ENCODE assay signal across 30 cellular contexts in the genomic region with DNA sequence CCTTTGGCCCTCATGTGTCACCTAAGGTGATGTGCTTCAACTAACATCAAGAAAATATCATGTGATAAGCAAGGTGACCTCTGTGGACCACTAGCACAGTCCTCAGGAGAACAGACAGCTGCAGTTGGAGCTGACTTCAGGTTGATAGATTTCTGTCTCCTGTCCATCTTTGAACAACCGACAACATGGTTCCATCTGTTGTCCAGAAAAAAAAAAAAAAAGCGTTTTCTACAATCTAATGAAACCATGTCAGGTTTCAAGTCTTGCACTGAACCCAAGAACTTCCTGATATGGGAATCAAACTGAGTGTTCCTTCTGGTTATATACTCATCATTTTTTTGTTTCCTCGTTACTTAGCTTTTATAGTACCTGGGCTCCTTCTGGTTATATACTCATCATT.
A peak's percentile ranks its signal among the peaks of the same experiment; 100 is the strongest.
DNase-seq lines count a peak whose midpoint lies in the region; ATAC-seq, FAIRE-seq and TF ChIP-seq lines count a peak whose summit lies in the region.
"Had no signal": no experiment of that assay in that cellular context is flagged by ENCODE, and none has a peak within 500 bp of the region (broad histone marks: within the 10 kb centered on the region; RNA-seq: fewer than 3 reads in every experiment).

No MANE protein-coding gene starts in this region.

- ATAC-seq in SK-N-SH treated with all-trans-retinoic acid at 6 μM for 48 hours (no peak), thoracic aorta (ENCODE audit: insufficient number of reproducible peaks, low FRiP score, low read depth) (no peak), GM18858 (IDR thresholded peaks at IDR 0.05; ENCODE audit: unreplicated experiment) (no peak), psoas muscle (no peak)
- ATAC-seq: activated CD8-positive, alpha-beta T cell treated with anti-CD3 and anti-CD28 coated beads for 36 hours; K562; naive thymus-derived CD8-positive, alpha-beta T cell; stimulated activated naive B cell treated with anti-CD40 and anti-IgM and Interleukin-4, amounts not matched to agents 10 μg/mL and 1 μg/mL and 100 μg/mL, for 72 hours had no signal

- H3K4me2 ChIP-seq in SK-N-SH, result peak overlapping the region; percentile 69; the same call in 1 of the 2 replicates
- H3K4me2 ChIP-seq in keratinocyte (ENCODE audit: control insufficient read depth, extremely low read depth, insufficient read depth, low read depth, low read length), result peak overlapping the region; percentile 34

- no peaks in the 10 kb centered on the region for H3K9me3 Mint-ChIP-seq in nephron progenitor cell
- H3K9me3 Mint-ChIP-seq: activated CD8-positive, alpha-beta T cell treated with anti-CD3 and anti-CD28 coated beads for 36 hours; activated naive CD4-positive, alpha-beta T cell treated with anti-CD3 and anti-CD28 coated beads, Interleukin-2, amount 10 ng/mL, durations not matched to agents 7 days and 5 days; activated T-helper 17 cell treated with anti-CD3 and anti-CD28 coated beads, Interleukin-2, amount 50 U/mL, for 72 hours; naive thymus-derived CD8-positive, alpha-beta T cell; stimulated activated naive B cell treated with anti-CD40 and anti-IgM and Interleukin-4, amounts not matched to agents 10 μg/mL and 1 μg/mL and 100 μg/mL, for 72 hours; T-helper 2 cell treated with Interferon-gamma antibody and Interleukin-4, amounts not matched to agents 5 μg/mL and 100 μg/mL, for 36 hours had no signal

- no peaks in the 10 kb centered on the region for H3K79me2 ChIP-seq in SK-N-SH (ENCODE audit: insufficient read depth)
- peaks cover 2% of the 10 kb centered on the region for H3K79me2 ChIP-seq in keratinocyte (ENCODE audit: control insufficient read depth, insufficient read depth, low read length)

- peaks cover 16% of the 10 kb centered on the region for H3K4me1 Mint-ChIP-seq in nephron progenitor cell
- H3K4me1 Mint-ChIP-seq: activated naive CD4-positive, alpha-beta T cell treated with anti-CD3 and anti-CD28 coated beads, Interleukin-2, amount 10 ng/mL, durations not matched to agents 7 days and 5 days; activated T-helper 17 cell treated with anti-CD3 and anti-CD28 coated beads, Interleukin-2, amount 50 U/mL, for 72 hours; naive thymus-derived CD8-positive, alpha-beta T cell; stimulated activated naive B cell treated with anti-CD40 and anti-IgM and Interleukin-4, amounts not matched to agents 10 μg/mL and 1 μg/mL and 100 μg/mL, for 72 hours had no signal

- H3K4me1 ChIP-seq in SK-N-SH (ENCODE audit: control insufficient read depth in 1 of 2, insufficient read depth in 2 of 2, low read depth in 1 of 2, low read length in 1 of 2) (peaks cover 0 to 38% of the 10 kb centered on the region in 2 experiments; a peak in 1 of 4 replicates), ascending aorta (peaks cover 6 to 36% of the 10 kb centered on the region in 2 donors), keratinocyte (ENCODE audit: control insufficient read depth, extremely low read depth, insufficient read depth, low read length) (peaks cover 38% of the 10 kb centered on the region), thoracic aorta (ENCODE audit: control insufficient read depth in 1 of 2, low read depth in 2 of 2) (peaks cover 29 to 66% of the 10 kb centered on the region in 2 donors), psoas muscle (no peaks in the 10 kb centered on the region)

- no peak for TF ChIP-seq EP300 in SK-N-SH (IDR thresholded peaks at IDR 0.05; ENCODE audit: borderline replicate concordance in 1 of 2, low read depth in 1 of 2, low read length in 1 of 2)

- POLR2A ChIA-PET in SK-N-SH (lab: Yijun Ruan, JAX), result no interaction called here

- H3K4me3 ChIP-seq in SK-N-SH (ENCODE audit: low read depth in 2 of 2, low read length in 1 of 2) (no peak overlapping the region; a peak in 1 of 4 replicates), ascending aorta (no peak overlapping the region), keratinocyte (ENCODE audit: control insufficient read depth in 2 of 3, extremely low read depth in 1 of 3, insufficient read depth in 2 of 3, low read depth in 1 of 3, low read length in 3 of 3) (no peak overlapping the region), thoracic aorta (no peak overlapping the region), psoas muscle (no peak overlapping the region)
- H3K4me3 ChIP-seq: cardiac muscle cell, heart left ventricle, K562, MG63 had no signal

- H4K20me1 ChIP-seq in SK-N-SH (ENCODE audit: insufficient read depth) (no peaks in the 10 kb centered on the region), keratinocyte (ENCODE audit: control insufficient read depth, extremely low read depth, insufficient read depth, low read length) (no peaks in the 10 kb centered on the region)

- no peak for TF ChIP-seq CTCF in SK-N-SH (IDR thresholded peaks at IDR 0.05)
- no peak for TF ChIP-seq CTCF in ascending aorta (IDR thresholded peaks at IDR 0.05)
- TF ChIP-seq CTCF in keratinocyte (optimal IDR thresholded peaks at IDR 0.05 in 1 of 3, IDR thresholded peaks at IDR 0.05 in 1 of 3, conservative IDR thresholded peaks at IDR 0.05 in 1 of 3; ENCODE audit: extremely low read depth in 1 of 3, insufficient read depth in 2 of 3, low read length in 3 of 3), result no peak
- TF ChIP-seq CTCF in thoracic aorta (IDR thresholded peaks at IDR 0.05), result no peak
- TF ChIP-seq CTCF in nephron progenitor cell (IDR thresholded peaks at IDR 0.05), result no peak
- TF ChIP-seq CTCF in psoas muscle (IDR thresholded peaks at IDR 0.05), result no peak

- peak; percentile 57 for FAIRE-seq in keratinocyte (lab: Jason Lieb, UNC)
- FAIRE-seq: H1, K562 had no signal

- 0 out of 2 replicates have a peak overlapping the region, but pooled peaks have one; percentile 38 for H2AFZ ChIP-seq in SK-N-SH (ENCODE audit: low read depth)
- no peak overlapping the region for H2AFZ ChIP-seq in keratinocyte (ENCODE audit: control insufficient read depth, low read length)

- H3K9me1 ChIP-seq in keratinocyte (ENCODE audit: control insufficient read depth, extremely low read depth, insufficient read depth, low read length), result no peaks in the 10 kb centered on the region

- TF ChIP-seq RAD21 in SK-N-SH (IDR thresholded peaks at IDR 0.05; ENCODE audit: low read length), result no peak

- dilution Hi-C loops in keratinocyte (cut with MboI; ENCODE audit: extremely low pct_ligation_motif_present, low sequenced_read_pairs), result no loop called here

- H3K36me3 Mint-ChIP-seq in nephron progenitor cell (ENCODE audit: low read depth), result no peaks in the 10 kb centered on the region
- H3K36me3 Mint-ChIP-seq: activated naive CD4-positive, alpha-beta T cell treated with anti-CD3 and anti-CD28 coated beads, Interleukin-2, amount 10 ng/mL, durations not matched to agents 7 days and 5 days; naive thymus-derived CD8-positive, alpha-beta T cell; stimulated activated naive B cell treated with anti-CD40 and anti-IgM and Interleukin-4, amounts not matched to agents 10 μg/mL and 1 μg/mL and 100 μg/mL, for 72 hours had no signal

- no peaks in the 10 kb centered on the region for H3K9me3 ChIP-seq in SK-N-SH
- H3K9me3 ChIP-seq in ascending aorta, result no peaks in the 10 kb centered on the region
- H3K9me3 ChIP-seq in keratinocyte (ENCODE audit: control insufficient read depth, low read depth, low read length), result no peaks in the 10 kb centered on the region
- H3K9me3 ChIP-seq in thoracic aorta, result no peaks in the 10 kb centered on the region
- no peaks in the 10 kb centered on the region for H3K9me3 ChIP-seq in psoas muscle
- H3K9me3 ChIP-seq: heart left ventricle, MG63 had no signal

- H3K4me3 Mint-ChIP-seq in nephron progenitor cell, result no peak overlapping the region
- H3K4me3 Mint-ChIP-seq: activated CD8-positive, alpha-beta T cell treated with anti-CD3 and anti-CD28 coated beads for 36 hours; activated naive CD4-positive, alpha-beta T cell treated with anti-CD3 and anti-CD28 coated beads, Interleukin-2, amount 10 ng/mL, durations not matched to agents 7 days and 5 days; activated T-helper 17 cell treated with anti-CD3 and anti-CD28 coated beads, Interleukin-2, amount 50 U/mL, for 72 hours; naive thymus-derived CD8-positive, alpha-beta T cell; stimulated activated naive B cell treated with anti-CD40 and anti-IgM and Interleukin-4, amounts not matched to agents 10 μg/mL and 1 μg/mL and 100 μg/mL, for 72 hours; T-helper 2 cell treated with Interferon-gamma antibody and Interleukin-4, amounts not matched to agents 5 μg/mL and 100 μg/mL, for 36 hours had no signal

- H3F3A ChIP-seq in SK-N-SH (replicated peaks; ENCODE audit: insufficient read depth), result peaks cover 17% of the 10 kb centered on the region

- H3K36me3 ChIP-seq in SK-N-SH (replicated peaks in 1 of 2; ENCODE audit: control insufficient read depth in 1 of 2, insufficient read depth in 2 of 2, low read length in 1 of 2) (no peaks in the 10 kb centered on the region), ascending aorta (no peaks in the 10 kb centered on the region), keratinocyte (ENCODE audit: control insufficient read depth in 2 of 2, extremely low read depth in 1 of 2, insufficient read depth in 2 of 2, low read length in 2 of 2) (no peaks in the 10 kb centered on the region), thoracic aorta (no peaks in the 10 kb centered on the region), psoas muscle (ENCODE audit: insufficient read depth in 1 of 2, low read depth in 1 of 2) (no peaks in the 10 kb centered on the region)
- H3K36me3 ChIP-seq: cardiac muscle cell, heart left ventricle had no signal

- H3K9ac ChIP-seq in SK-N-SH (peak overlapping the region; percentile 5; the same call in 1 of the 2 replicates), keratinocyte (ENCODE audit: control insufficient read depth, extremely low read depth, insufficient read depth, low read length) (no peak overlapping the region)

- no peaks in the 10 kb centered on the region for H3K27me3 Mint-ChIP-seq in nephron progenitor cell (ENCODE audit: low read depth, poor library complexity)
- H3K27me3 Mint-ChIP-seq: stimulated activated naive B cell treated with anti-CD40 and anti-IgM and Interleukin-4, amounts not matched to agents 10 μg/mL and 1 μg/mL and 100 μg/mL, for 72 hours had no signal

- CTCF ChIA-PET in SK-N-SH (lab: Yijun Ruan, JAX), result interaction anchor here (0.6 to 1.4 kb wide), 4 partner anchors 9 to 254 kb away, joined by 3 to 4 read pairs (median 3); no protein-coding TSS in a partner anchor

- H3K9me2 ChIP-seq in SK-N-SH, result no peaks in the 10 kb centered on the region

- intact Hi-C loops in ascending aorta (cut with DNase I) (loop anchor here (5.0 kb wide), 2 partner anchors 75 to 110 kb away; a partner anchor contains a TSS), psoas muscle (cut with DNase I) (loop anchor here in 1 of 2 donors (5.0 kb wide), 1 partner anchor 40 kb away; no protein-coding TSS in a partner anchor)

- 94% methylated on average over 3 of the region's 3 CpGs for WGBS in SK-N-SH (ENCODE audit: low lambda C conversion rate)
- WGBS in psoas muscle, 3 donors, result 46 to 80% (median 51%) methylated on average over 3 of the region's 3 CpGs

- DNase-seq in SK-N-SH (no peak), ascending aorta (ENCODE audit: low spot score in 2 of 2) (no peak), keratinocyte (ENCODE audit: low read depth, low spot score) (no peak), thoracic aorta (ENCODE audit: low spot score) (no peak), nephron progenitor cell (no peak), psoas muscle (no peak)
- DNase-seq: activated CD8-positive, alpha-beta memory T cell treated with anti-CD3 and anti-CD28 coated beads, Interleukin-2, amount 50 U/mL, for 48 hours; activated CD8-positive, alpha-beta T cell treated with anti-CD3 and anti-CD28 coated beads for 36 hours; activated naive CD4-positive, alpha-beta T cell treated with anti-CD3 and anti-CD28 coated beads, Interleukin-2, amount 10 ng/mL, durations not matched to agents 7 days and 5 days; cortex of kidney; DND-41; effector memory CD4-positive, alpha-beta T cell; erythroblast; midbrain; naive thymus-derived CD8-positive, alpha-beta T cell; NCI-H2081 treated with DMSO at 0.1 percent for 48 hours; NCI-H2227 treated with DMSO at 0.1 percent for 48 hours; NCI-H526 treated with DMSO at 0.1 percent for 48 hours; SHP77; stimulated activated naive B cell treated with anti-CD40 and anti-IgM and Interleukin-4, amounts not matched to agents 10 μg/mL and 1 μg/mL and 100 μg/mL, for 72 hours had no signal

- H3K27ac ChIP-seq in SK-N-SH (ENCODE audit: low read depth in 2 of 2, low read length in 1 of 2) (peak overlapping the region; percentile 58 to 89; a peak in 3 of 4 replicates), ascending aorta (peak overlapping the region; percentile 59 to 70), keratinocyte (ENCODE audit: control insufficient read depth, insufficient read depth, low read length) (peak overlapping the region; percentile 42), thoracic aorta (peak overlapping the region; percentile 71 to 75), psoas muscle (no peak overlapping the region)
- H3K27ac ChIP-seq: 22Rv1, cardiac muscle cell had no signal

- H3K27ac Mint-ChIP-seq in nephron progenitor cell, result no peak overlapping the region
- H3K27ac Mint-ChIP-seq: activated CD8-positive, alpha-beta T cell treated with anti-CD3 and anti-CD28 coated beads for 36 hours; activated naive CD4-positive, alpha-beta T cell treated with anti-CD3 and anti-CD28 coated beads, Interleukin-2, amount 10 ng/mL, durations not matched to agents 7 days and 5 days; activated T-helper 17 cell treated with anti-CD3 and anti-CD28 coated beads, Interleukin-2, amount 50 U/mL, for 72 hours; naive thymus-derived CD8-positive, alpha-beta T cell; stimulated activated naive B cell treated with anti-CD40 and anti-IgM and Interleukin-4, amounts not matched to agents 10 μg/mL and 1 μg/mL and 100 μg/mL, for 72 hours; T-helper 2 cell treated with Interferon-gamma antibody and Interleukin-4, amounts not matched to agents 5 μg/mL and 100 μg/mL, for 36 hours had no signal

- H3K27me3 ChIP-seq in SK-N-SH (ENCODE audit: insufficient read depth) (no peaks in the 10 kb centered on the region), ascending aorta (no peaks in the 10 kb centered on the region), keratinocyte (ENCODE audit: control insufficient read depth, extremely low read depth, insufficient read depth, low read length) (no peaks in the 10 kb centered on the region), thoracic aorta (replicated peaks; ENCODE audit: insufficient read depth) (no peaks in the 10 kb centered on the region), psoas muscle (ENCODE audit: insufficient read depth in 3 of 3, low read length in 2 of 3) (no peaks in the 10 kb centered on the region)
- H3K27me3 ChIP-seq: heart left ventricle, MG63 had no signal
